In the genomic region with DNA sequence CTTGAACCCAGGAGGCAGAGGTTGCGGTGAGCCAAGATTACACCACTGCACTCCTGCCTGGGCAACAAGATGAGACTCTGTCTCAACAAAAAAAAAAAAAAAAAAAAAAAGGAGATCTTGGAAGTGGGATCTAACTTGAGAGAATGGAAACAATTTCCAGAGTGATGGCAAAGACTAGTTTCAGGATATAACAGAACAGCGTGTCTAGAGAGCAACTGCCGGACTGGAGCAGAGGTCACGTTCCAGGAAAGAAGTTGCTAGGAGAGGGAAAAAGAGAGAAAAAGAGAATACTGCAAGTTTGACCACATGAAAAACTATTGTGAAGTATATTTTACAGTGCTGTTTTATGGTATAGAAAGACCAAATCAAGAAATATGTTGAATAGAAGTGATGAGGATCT, we compare ENCODE assay signal across 34 cellular contexts.
"Had no signal": no experiment of that assay in that cellular context is flagged by ENCODE, and none has a peak within 500 bp of the region (broad histone marks: within the 10 kb centered on the region; RNA-seq: fewer than 3 reads in every experiment).

No MANE protein-coding gene starts in this region.

- H3K4me1 Mint-ChIP-seq: activated B cell treated with CpG ODN at 0.5 μM for 24 hours; activated CD4-positive, alpha-beta T cell treated with anti-CD3 and anti-CD28 coated beads for 36 hours; activated CD4-positive, alpha-beta T cell treated with anti-CD3 and anti-CD28 coated beads, Interleukin-2, amount 10 ng/mL, durations not matched to agents 24 days and 14 days; activated CD8-positive, alpha-beta memory T cell treated with anti-CD3 and anti-CD28 coated beads, Interleukin-2, amount 10 ng/mL, durations not matched to agents 7 days and 5 days; activated T-helper 17 cell treated with anti-CD3 and anti-CD28 coated beads, Interleukin-2, amount 50 U/mL, for 72 hours had no signal

- H3K4me1 ChIP-seq: ascending aorta, esophagus muscularis mucosa, foreskin keratinocyte, gastrocnemius medialis had no signal

- H3K9me3 ChIP-seq: ascending aorta, esophagus muscularis mucosa, gastrocnemius medialis had no signal

- H3K36me3 ChIP-seq: ascending aorta, brain microvascular endothelial cell had no signal

- H3K4me3 Mint-ChIP-seq: activated B cell treated with CpG ODN at 0.5 μM for 24 hours; activated CD4-positive, alpha-beta memory T cell treated with anti-CD3 and anti-CD28 coated beads for 36 hours; activated CD4-positive, alpha-beta T cell treated with anti-CD3 and anti-CD28 coated beads for 36 hours; activated CD4-positive, alpha-beta T cell treated with anti-CD3 and anti-CD28 coated beads, Interleukin-2, amount 10 ng/mL, durations not matched to agents 24 days and 14 days; activated CD8-positive, alpha-beta memory T cell treated with anti-CD3 and anti-CD28 coated beads, Interleukin-2, amount 10 ng/mL, durations not matched to agents 7 days and 5 days; activated CD8-positive, alpha-beta T cell treated with anti-CD3 and anti-CD28 coated beads, Interleukin-2, amount 10 ng/mL, durations not matched to agents 7 days and 5 days; activated naive CD8-positive, alpha-beta T cell treated with anti-CD3 and anti-CD28 coated beads, Interleukin-2, amount 10 ng/mL, durations not matched to agents 7 days and 5 days; activated T-helper 17 cell treated with anti-CD3 and anti-CD28 coated beads, Interleukin-2, amount 50 U/mL, for 72 hours; central memory CD8-positive, alpha-beta T cell; dendritic cell treated with granulocyte-macrophage colony-stimulating factor and Interleukin-4, amounts not matched to agents 40 ng/mL and 50 ng/mL, for 4 days; endodermal cell; T-helper 17 cell; T-helper 2 cell treated with Interferon-gamma antibody and Interleukin-4, amounts not matched to agents 5 μg/mL and 100 μg/mL, for 36 hours had no signal

- H3K9me3 Mint-ChIP-seq: activated B cell treated with CpG ODN at 0.5 μM for 24 hours; activated CD4-positive, alpha-beta memory T cell treated with anti-CD3 and anti-CD28 coated beads for 36 hours; activated CD4-positive, alpha-beta T cell treated with anti-CD3 and anti-CD28 coated beads, Interleukin-2, amount 10 ng/mL, durations not matched to agents 24 days and 14 days; activated naive CD4-positive, alpha-beta T cell treated with anti-CD3 and anti-CD28 coated beads, Interleukin-2, amount 50 U/mL, for 72 hours; activated naive CD8-positive, alpha-beta T cell treated with anti-CD3 and anti-CD28 coated beads, Interleukin-2, amount 10 ng/mL, durations not matched to agents 7 days and 5 days; activated T-helper 17 cell treated with anti-CD3 and anti-CD28 coated beads, Interleukin-2, amount 50 U/mL, for 72 hours; central memory CD8-positive, alpha-beta T cell; dendritic cell treated with granulocyte-macrophage colony-stimulating factor and Interleukin-4, amounts not matched to agents 40 ng/mL and 50 ng/mL, for 4 days; endodermal cell; T-helper 2 cell treated with Interferon-gamma antibody and Interleukin-4, amounts not matched to agents 5 μg/mL and 100 μg/mL, for 36 hours had no signal

- ATAC-seq: activated CD4-positive, alpha-beta T cell treated with anti-CD3 and anti-CD28 coated beads for 36 hours; activated CD8-positive, alpha-beta memory T cell treated with anti-CD3 and anti-CD28 coated beads, Interleukin-2, amount 10 ng/mL, durations not matched to agents 7 days and 5 days; activated CD8-positive, alpha-beta T cell treated with anti-CD3 and anti-CD28 coated beads, Interleukin-2, amount 10 ng/mL, durations not matched to agents 7 days and 5 days; activated naive CD4-positive, alpha-beta T cell treated with anti-CD3 and anti-CD28 coated beads, Interleukin-2, amount 50 U/mL, for 72 hours; activated T-helper 17 cell treated with anti-CD3 and anti-CD28 coated beads, Interleukin-2, amount 50 U/mL, for 72 hours; foreskin keratinocyte; gastrocnemius medialis; T-helper 17 cell had no signal

- H3K4me3 ChIP-seq: ascending aorta, coronary artery, dorsolateral prefrontal cortex, esophagus muscularis mucosa, gastrocnemius medialis had no signal

- DNase-seq: activated B cell treated with CpG ODN at 0.5 μM for 24 hours; activated CD4-positive, alpha-beta memory T cell treated with anti-CD3 and anti-CD28 coated beads for 36 hours; activated CD4-positive, alpha-beta T cell treated with anti-CD3 and anti-CD28 coated beads for 36 hours; activated CD4-positive, alpha-beta T cell treated with anti-CD3 and anti-CD28 coated beads, Interleukin-2, amount 10 ng/mL, durations not matched to agents 24 days and 14 days; activated CD4-positive, CD25-positive, alpha-beta regulatory T cell treated with anti-CD3 and anti-CD28 coated beads, Interleukin-2, amount 50 U/mL, for 72 hours; activated CD8-positive, alpha-beta memory T cell treated with anti-CD3 and anti-CD28 coated beads, Interleukin-2, amount 10 ng/mL, durations not matched to agents 7 days and 5 days; activated CD8-positive, alpha-beta memory T cell treated with anti-CD3 and anti-CD28 coated beads, Interleukin-2, amount 50 U/mL, for 4 hours; activated CD8-positive, alpha-beta T cell treated with anti-CD3 and anti-CD28 coated beads, Interleukin-2, amount 10 ng/mL, durations not matched to agents 7 days and 5 days; activated effector memory CD4-positive, alpha-beta T cell treated with Interleukin-2 at 50 U/mL for 16 hours; activated gamma-delta T cell treated with Interleukin-2 at 50 U/mL for 16 hours; activated naive CD4-positive, alpha-beta T cell treated with Interleukin-2 at 50 U/mL for 16 hours; activated naive CD8-positive, alpha-beta T cell treated with anti-CD3 and anti-CD28 coated beads, Interleukin-2, amount 10 ng/mL, durations not matched to agents 7 days and 5 days; activated T-cell treated with anti-CD3 and anti-CD28 coated beads, Interleukin-2, amount 50 U/mL, for 1 hour; brain microvascular endothelial cell; dorsolateral prefrontal cortex; effector memory CD4-positive, alpha-beta T cell; endodermal cell; erythroblast; foreskin keratinocyte; gastrocnemius medialis; glutamatergic neuron; T-helper 1 cell; T-helper 17 cell; T1000; WERI-Rb-1 had no signal

- H3K27ac Mint-ChIP-seq: activated B cell treated with CpG ODN at 0.5 μM for 24 hours; activated CD4-positive, alpha-beta memory T cell treated with anti-CD3 and anti-CD28 coated beads for 36 hours; activated CD4-positive, alpha-beta T cell treated with anti-CD3 and anti-CD28 coated beads for 36 hours; activated CD4-positive, alpha-beta T cell treated with anti-CD3 and anti-CD28 coated beads, Interleukin-2, amount 10 ng/mL, durations not matched to agents 24 days and 14 days; activated CD8-positive, alpha-beta memory T cell treated with anti-CD3 and anti-CD28 coated beads, Interleukin-2, amount 10 ng/mL, durations not matched to agents 7 days and 5 days; activated CD8-positive, alpha-beta T cell treated with anti-CD3 and anti-CD28 coated beads, Interleukin-2, amount 10 ng/mL, durations not matched to agents 7 days and 5 days; activated naive CD4-positive, alpha-beta T cell treated with anti-CD3 and anti-CD28 coated beads, Interleukin-2, amount 50 U/mL, for 72 hours; activated naive CD8-positive, alpha-beta T cell treated with anti-CD3 and anti-CD28 coated beads, Interleukin-2, amount 10 ng/mL, durations not matched to agents 7 days and 5 days; activated T-helper 17 cell treated with anti-CD3 and anti-CD28 coated beads, Interleukin-2, amount 50 U/mL, for 72 hours; dendritic cell treated with granulocyte-macrophage colony-stimulating factor and Interleukin-4, amounts not matched to agents 40 ng/mL and 50 ng/mL, for 4 days; endodermal cell; T-helper 17 cell; T-helper 2 cell treated with Interferon-gamma antibody and Interleukin-4, amounts not matched to agents 5 μg/mL and 100 μg/mL, for 36 hours had no signal

- FAIRE-seq: bronchial epithelial cell had no signal

- H3K27me3 ChIP-seq: ascending aorta, brain microvascular endothelial cell, dorsolateral prefrontal cortex, esophagus muscularis mucosa, foreskin keratinocyte, gastrocnemius medialis had no signal

- H3K36me3 Mint-ChIP-seq: activated naive CD4-positive, alpha-beta T cell treated with anti-CD3 and anti-CD28 coated beads, Interleukin-2, amount 50 U/mL, for 72 hours had no signal

- H3K27me3 Mint-ChIP-seq: activated B cell treated with CpG ODN at 0.5 μM for 24 hours; activated CD4-positive, alpha-beta memory T cell treated with anti-CD3 and anti-CD28 coated beads for 36 hours; activated CD4-positive, alpha-beta T cell treated with anti-CD3 and anti-CD28 coated beads for 36 hours; activated CD4-positive, alpha-beta T cell treated with anti-CD3 and anti-CD28 coated beads, Interleukin-2, amount 10 ng/mL, durations not matched to agents 24 days and 14 days; activated CD8-positive, alpha-beta memory T cell treated with anti-CD3 and anti-CD28 coated beads, Interleukin-2, amount 10 ng/mL, durations not matched to agents 7 days and 5 days; activated naive CD8-positive, alpha-beta T cell treated with anti-CD3 and anti-CD28 coated beads, Interleukin-2, amount 10 ng/mL, durations not matched to agents 7 days and 5 days; activated T-helper 17 cell treated with anti-CD3 and anti-CD28 coated beads, Interleukin-2, amount 50 U/mL, for 72 hours; central memory CD8-positive, alpha-beta T cell; dendritic cell treated with granulocyte-macrophage colony-stimulating factor and Interleukin-4, amounts not matched to agents 40 ng/mL and 50 ng/mL, for 4 days; T-helper 17 cell had no signal

- H3K27ac ChIP-seq: ascending aorta, brain microvascular endothelial cell, coronary artery, dorsolateral prefrontal cortex, esophagus muscularis mucosa, foreskin keratinocyte, gastrocnemius medialis, WERI-Rb-1 had no signal
